In the genomic region with DNA sequence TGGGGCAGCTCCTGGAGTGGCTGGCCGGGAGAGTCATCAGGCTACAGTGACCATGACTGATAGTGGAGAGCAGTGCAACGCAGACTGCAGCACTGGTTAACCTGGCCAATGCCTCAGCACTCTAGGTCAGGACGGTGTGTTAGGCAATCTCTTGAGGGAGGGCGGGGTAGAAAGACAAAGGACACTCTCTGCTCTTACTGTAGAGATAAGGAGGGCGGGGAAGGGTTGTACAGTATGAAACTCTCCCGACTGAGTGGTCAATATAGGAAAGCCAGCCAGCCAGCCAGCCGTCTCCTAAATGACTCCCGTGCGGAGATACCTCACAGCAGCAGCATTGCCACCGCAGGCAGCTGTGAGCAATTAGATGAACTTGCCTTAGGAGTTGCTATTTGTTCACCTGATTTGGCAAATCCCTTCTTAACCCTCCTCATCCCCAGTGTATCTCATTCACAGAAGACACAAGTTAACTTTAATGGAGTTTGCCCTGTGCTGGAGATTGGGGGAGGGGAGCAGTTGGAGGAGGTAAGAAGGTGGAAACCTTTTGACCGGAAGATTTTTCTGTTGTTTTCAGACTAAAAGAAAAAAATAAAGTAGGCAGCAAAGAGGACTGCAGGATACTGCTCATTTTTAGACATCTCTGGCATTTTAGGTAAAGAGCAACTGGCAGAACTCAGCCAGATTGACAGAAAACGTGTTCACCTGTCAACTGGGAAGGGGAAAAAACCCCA, we compare ENCODE assay signal across 10 cellular contexts.
DNase-seq lines count a peak whose midpoint lies in the region; ATAC-seq lines count a peak whose summit lies in the region.
"Had no signal": no experiment of that assay in that cellular context is flagged by ENCODE, and none has a peak within 500 bp of the region (broad histone marks: within the 10 kb centered on the region; RNA-seq: fewer than 3 reads in every experiment).

No MANE protein-coding gene starts in this region.

- intact Hi-C loops in left colon (cut with DNase I, micrococcal nuclease) = no loop called here

- no peaks in the 10 kb centered on the region for H3K9me3 Mint-ChIP-seq in activated T-cell treated with anti-CD3 and anti-CD28 coated beads, Interleukin-2, amount 50 U/mL, for 24 hours
- H3K9me3 Mint-ChIP-seq in activated naive CD8-positive, alpha-beta T cell treated with anti-CD3 and anti-CD28 coated beads for 36 hours = no peaks in the 10 kb centered on the region
- no peaks in the 10 kb centered on the region for H3K9me3 Mint-ChIP-seq in stimulated activated naive CD8-positive, alpha-beta T cell treated with anti-CD3 and anti-CD28 coated beads, Interleukin-15, amount 100 ng/mL, for 72 hours
- H3K9me3 Mint-ChIP-seq: memory B cell; T-helper 1 cell treated with Interleukin-12 subunit alpha and Interleukin-12 subunit beta and Interleukin-4 antibody, amounts not matched to agents 30 μg/mL and 1 μg/mL, for 36 hours had no signal

- H3K4me3 Mint-ChIP-seq in activated T-cell treated with anti-CD3 and anti-CD28 coated beads, Interleukin-2, amount 50 U/mL, for 24 hours = peak overlapping the region; percentile 53
- H3K4me3 Mint-ChIP-seq in activated naive CD8-positive, alpha-beta T cell treated with anti-CD3 and anti-CD28 coated beads for 36 hours = peak overlapping the region; percentile 46
- peak overlapping the region; percentile 37 to 69 for H3K4me3 Mint-ChIP-seq in stimulated activated naive CD8-positive, alpha-beta T cell treated with anti-CD3 and anti-CD28 coated beads, Interleukin-15, amount 100 ng/mL, for 72 hours
- H3K4me3 Mint-ChIP-seq: memory B cell; T-helper 1 cell treated with Interleukin-12 subunit alpha and Interleukin-12 subunit beta and Interleukin-4 antibody, amounts not matched to agents 30 μg/mL and 1 μg/mL, for 36 hours had no signal

- peak; percentile 93 for ATAC-seq in left colon
- no peak for ATAC-seq in stimulated activated naive CD8-positive, alpha-beta T cell treated with anti-CD3 and anti-CD28 coated beads, Interleukin-15, amount 100 ng/mL, for 72 hours

- H3K27me3 Mint-ChIP-seq in activated T-cell treated with anti-CD3 and anti-CD28 coated beads, Interleukin-2, amount 50 U/mL, for 24 hours = peaks cover 78% of the 10 kb centered on the region
- H3K27me3 Mint-ChIP-seq in activated naive CD8-positive, alpha-beta T cell treated with anti-CD3 and anti-CD28 coated beads for 36 hours = peaks cover 67% of the 10 kb centered on the region
- H3K27me3 Mint-ChIP-seq in stimulated activated naive CD8-positive, alpha-beta T cell treated with anti-CD3 and anti-CD28 coated beads, Interleukin-15, amount 100 ng/mL, for 72 hours = peaks cover 86% of the 10 kb centered on the region

- DNase-seq in activated T-cell treated with anti-CD3 and anti-CD28 coated beads, Interleukin-2, amount 50 U/mL, for 24 hours = no peak
- no peak for DNase-seq in activated T-cell treated with anti-CD3 and anti-CD28 coated beads, Interleukin-2, amount 50 U/mL, for 1 hour
- no peak for DNase-seq in activated naive CD8-positive, alpha-beta T cell treated with anti-CD3 and anti-CD28 coated beads for 36 hours
- DNase-seq in left colon (peak; percentile 9 to 29), AG08396 (ENCODE audit: low spot score) (no peak), NOMO-1 treated with DMSO at 0.1 percent for 48 hours (lab: John Stamatoyannopoulos, UW; ENCODE audit: unreplicated experiment) (no peak), LoVo (ENCODE audit: low spot score) (no peak)
- DNase-seq in stimulated activated naive CD8-positive, alpha-beta T cell treated with anti-CD3 and anti-CD28 coated beads, Interleukin-15, amount 100 ng/mL, for 72 hours = no peak

- peaks cover 28% of the 10 kb centered on the region for H3K4me1 Mint-ChIP-seq in activated T-cell treated with anti-CD3 and anti-CD28 coated beads, Interleukin-2, amount 50 U/mL, for 24 hours (ENCODE audit: low read depth)
- peaks cover 16% of the 10 kb centered on the region for H3K4me1 Mint-ChIP-seq in activated naive CD8-positive, alpha-beta T cell treated with anti-CD3 and anti-CD28 coated beads for 36 hours
- H3K4me1 Mint-ChIP-seq in stimulated activated naive CD8-positive, alpha-beta T cell treated with anti-CD3 and anti-CD28 coated beads, Interleukin-15, amount 100 ng/mL, for 72 hours = peaks cover 24% of the 10 kb centered on the region
- H3K4me1 Mint-ChIP-seq: memory B cell had no signal

- no peak overlapping the region for H3K27ac Mint-ChIP-seq in activated T-cell treated with anti-CD3 and anti-CD28 coated beads, Interleukin-2, amount 50 U/mL, for 24 hours
- H3K27ac Mint-ChIP-seq in activated naive CD8-positive, alpha-beta T cell treated with anti-CD3 and anti-CD28 coated beads for 36 hours = no peak overlapping the region
- H3K27ac Mint-ChIP-seq in stimulated activated naive CD8-positive, alpha-beta T cell treated with anti-CD3 and anti-CD28 coated beads, Interleukin-15, amount 100 ng/mL, for 72 hours = no peak overlapping the region
- H3K27ac Mint-ChIP-seq: memory B cell; T-helper 1 cell treated with Interleukin-12 subunit alpha and Interleukin-12 subunit beta and Interleukin-4 antibody, amounts not matched to agents 30 μg/mL and 1 μg/mL, for 36 hours had no signal

- no peaks in the 10 kb centered on the region for H3K36me3 Mint-ChIP-seq in activated T-cell treated with anti-CD3 and anti-CD28 coated beads, Interleukin-2, amount 50 U/mL, for 24 hours (ENCODE audit: low read depth)
- no peaks in the 10 kb centered on the region for H3K36me3 Mint-ChIP-seq in activated naive CD8-positive, alpha-beta T cell treated with anti-CD3 and anti-CD28 coated beads for 36 hours
- H3K36me3 Mint-ChIP-seq: memory B cell had no signal

Comparison
In these comparisons a context has a peak if more than half of its experiments do, and no peak if none do; other contexts are left out.
1. DNase-seq: peak in left colon (2 of 2); none in activated T-cell treated with anti-CD3 and anti-CD28 coated beads, Interleukin-2, amount 50 U/mL, for 24 hours (single experiment), activated T-cell treated with anti-CD3 and anti-CD28 coated beads, Interleukin-2, amount 50 U/mL, for 1 hour (single experiment), activated naive CD8-positive, alpha-beta T cell treated with anti-CD3 and anti-CD28 coated beads for 36 hours (single experiment), stimulated activated naive CD8-positive, alpha-beta T cell treated with anti-CD3 and anti-CD28 coated beads, Interleukin-15, amount 100 ng/mL, for 72 hours (0 of 2), AG08396 (single experiment), NOMO-1 treated with DMSO at 0.1 percent for 48 hours (single experiment) and LoVo (single experiment).
2. Peak in every context shown above with its lines, with median percentiles within 50 percentile points of each other: H3K4me3 Mint-ChIP-seq.